ENCODE assay signal across 16 cellular contexts in the genomic region with DNA sequence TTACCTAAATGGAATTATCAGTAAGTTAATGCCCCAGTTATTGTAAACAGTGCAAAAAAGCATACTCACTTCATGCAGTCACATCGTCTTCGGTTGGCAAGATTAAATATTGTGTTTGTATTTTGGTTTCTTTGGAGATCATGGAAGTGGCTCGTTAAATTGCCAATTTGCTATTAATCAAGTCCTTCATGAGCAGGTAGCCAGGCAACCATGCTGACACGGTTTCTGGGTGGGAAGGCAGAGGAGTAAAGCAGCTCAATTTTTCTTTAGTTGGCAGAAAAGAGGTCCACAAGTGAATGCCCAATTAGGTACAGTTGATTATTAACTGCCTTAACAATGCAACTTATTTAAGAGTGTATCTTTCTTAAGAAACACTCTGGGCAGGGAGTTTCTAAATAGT. TPM values are rescaled to one million over a fixed set of nuclear protein-coding genes. Genes with fewer than 3 reads are reported as not detected.
DNase-seq lines count a peak whose midpoint lies in the region; TF ChIP-seq lines count a peak whose summit lies in the region.
"Had no signal": no experiment of that assay in that cellular context is flagged by ENCODE, and none has a peak within 500 bp of the region (broad histone marks: within the 10 kb centered on the region; RNA-seq: fewer than 3 reads in every experiment).

No MANE protein-coding gene starts in this region.

- no peak overlapping the region for H3K27ac ChIP-seq in SJCRH30
- H3K27ac ChIP-seq: adrenal gland, parathyroid adenoma had no signal

- peaks cover 91% of the 10 kb centered on the region for H3K36me3 ChIP-seq in SJCRH30

- no peaks in the 10 kb centered on the region for H3K9me3 ChIP-seq in SJCRH30 (replicated peaks)
- H3K9me3 ChIP-seq: adrenal gland, SK-N-SH had no signal

- H3K4me1 Mint-ChIP-seq in activated naive CD8-positive, alpha-beta T cell treated with anti-CD3 and anti-CD28 coated beads for 36 hours: peaks cover 43% of the 10 kb centered on the region
- H3K4me1 Mint-ChIP-seq in nephron: no peaks in the 10 kb centered on the region
- H3K4me1 Mint-ChIP-seq: CD14-positive monocyte had no signal

- H3K27ac Mint-ChIP-seq in activated naive CD8-positive, alpha-beta T cell treated with anti-CD3 and anti-CD28 coated beads for 36 hours: peak overlapping the region; percentile 85
- H3K27ac Mint-ChIP-seq in nephron: peak overlapping the region; percentile 8 to 40 (median 18)

- TF ChIP-seq CTCF in nephron (IDR thresholded peaks at IDR 0.05; ENCODE audit: unreplicated experiment in 3 of 3): no peak

- no peaks in the 10 kb centered on the region for H3K9me3 Mint-ChIP-seq in activated naive CD8-positive, alpha-beta T cell treated with anti-CD3 and anti-CD28 coated beads for 36 hours
- H3K9me3 Mint-ChIP-seq in nephron: no peaks in the 10 kb centered on the region
- H3K9me3 Mint-ChIP-seq: CD14-positive monocyte had no signal

- peaks cover 45% of the 10 kb centered on the region for H3K36me3 Mint-ChIP-seq in activated naive CD8-positive, alpha-beta T cell treated with anti-CD3 and anti-CD28 coated beads for 36 hours
- H3K36me3 Mint-ChIP-seq in nephron (ENCODE audit: low read depth): peaks cover 89% of the 10 kb centered on the region

- DNase-seq in NCI-H1092 treated with DMSO at 0.1 percent for 48 hours (lab: John Stamatoyannopoulos, UW) (peak; percentile 15), NCI-H1092 (lab: John Stamatoyannopoulos, UW) (no peak), HT-29 (ENCODE audit: low spot score) (peak; percentile 16), SKM-1 treated with dmso at 0.1 percent for 144 hours (lab: John Stamatoyannopoulos, UW; ENCODE audit: unreplicated experiment) (no peak), SJCRH30 (no peak), NCI-H1694 treated with DMSO at 0.1 percent for 48 hours (lab: John Stamatoyannopoulos, UW) (no peak)
- DNase-seq in activated naive CD8-positive, alpha-beta T cell treated with anti-CD3 and anti-CD28 coated beads for 36 hours: no peak
- DNase-seq: activated CD4-positive, alpha-beta T cell treated with anti-CD3 and anti-CD28 coated beads, Interleukin-2, amount 50 U/mL, for 1 hour; adrenal gland; NCI-H446 treated with DMSO at 0.1 percent for 48 hours; SK-N-SH; trophoblast cell had no signal

- no peaks in the 10 kb centered on the region for H3K27me3 ChIP-seq in SJCRH30
- H3K27me3 ChIP-seq: adrenal gland had no signal

- H3K4me3 Mint-ChIP-seq in activated naive CD8-positive, alpha-beta T cell treated with anti-CD3 and anti-CD28 coated beads for 36 hours: no peak overlapping the region
- H3K4me3 Mint-ChIP-seq in nephron: no peak overlapping the region
- H3K4me3 Mint-ChIP-seq: CD14-positive monocyte had no signal

- H3K4me1 ChIP-seq in SJCRH30: no peaks in the 10 kb centered on the region
- H3K4me1 ChIP-seq: adrenal gland, parathyroid adenoma had no signal

- no peaks in the 10 kb centered on the region for H3K27me3 Mint-ChIP-seq in activated naive CD8-positive, alpha-beta T cell treated with anti-CD3 and anti-CD28 coated beads for 36 hours
- H3K27me3 Mint-ChIP-seq in nephron (ENCODE audit: low read depth): no peaks in the 10 kb centered on the region

- no peak overlapping the region for H3K4me3 ChIP-seq in SJCRH30
- H3K4me3 ChIP-seq: adrenal gland, smooth muscle cell had no signal

RNA-seq across cellular contexts. Expression of a gene that starts 43.9 kb away (rescaled TPM):
- total RNA-seq in HT-29 (2014; rRNA removed; shearing (Covaris generic)): 27.8 and 32.2 TPM in 2 replicates
- 100 to 1,000 TPM; 122 TPM for total RNA-seq in activated naive CD8-positive, alpha-beta T cell treated with anti-CD3 and anti-CD28 coated beads for 36 hours
- total RNA-seq in SJCRH30 (2014; rRNA removed; shearing (Covaris generic)): 74.1 and 77.8 TPM in 2 replicates

RNA-seq across cellular contexts. Expression of a gene that starts 48.6 kb away (rescaled TPM):
- 41.7 and 45.3 TPM in 2 replicates for total RNA-seq in HT-29 (2014; rRNA removed; shearing (Covaris generic))
- total RNA-seq in activated naive CD8-positive, alpha-beta T cell treated with anti-CD3 and anti-CD28 coated beads for 36 hours: 10 to 100 TPM; 55.1 to 56.7 TPM
- total RNA-seq in SJCRH30 (2014; rRNA removed; shearing (Covaris generic)): 8.9 TPM in 2 replicates

Comparison
In these comparisons a context has a peak if more than half of its experiments do, and no peak if none do; other contexts are left out.
1. DNase-seq: peak in NCI-H1092 treated with DMSO at 0.1 percent for 48 hours (single experiment) and HT-29 (single experiment); none in NCI-H1092 (single experiment), activated naive CD8-positive, alpha-beta T cell treated with anti-CD3 and anti-CD28 coated beads for 36 hours (single experiment), SKM-1 treated with dmso at 0.1 percent for 144 hours (single experiment), SJCRH30 (0 of 2) and NCI-H1694 treated with DMSO at 0.1 percent for 48 hours (single experiment).